Comparison of ENCODE assay signal across 8 cellular contexts in the genomic region with DNA sequence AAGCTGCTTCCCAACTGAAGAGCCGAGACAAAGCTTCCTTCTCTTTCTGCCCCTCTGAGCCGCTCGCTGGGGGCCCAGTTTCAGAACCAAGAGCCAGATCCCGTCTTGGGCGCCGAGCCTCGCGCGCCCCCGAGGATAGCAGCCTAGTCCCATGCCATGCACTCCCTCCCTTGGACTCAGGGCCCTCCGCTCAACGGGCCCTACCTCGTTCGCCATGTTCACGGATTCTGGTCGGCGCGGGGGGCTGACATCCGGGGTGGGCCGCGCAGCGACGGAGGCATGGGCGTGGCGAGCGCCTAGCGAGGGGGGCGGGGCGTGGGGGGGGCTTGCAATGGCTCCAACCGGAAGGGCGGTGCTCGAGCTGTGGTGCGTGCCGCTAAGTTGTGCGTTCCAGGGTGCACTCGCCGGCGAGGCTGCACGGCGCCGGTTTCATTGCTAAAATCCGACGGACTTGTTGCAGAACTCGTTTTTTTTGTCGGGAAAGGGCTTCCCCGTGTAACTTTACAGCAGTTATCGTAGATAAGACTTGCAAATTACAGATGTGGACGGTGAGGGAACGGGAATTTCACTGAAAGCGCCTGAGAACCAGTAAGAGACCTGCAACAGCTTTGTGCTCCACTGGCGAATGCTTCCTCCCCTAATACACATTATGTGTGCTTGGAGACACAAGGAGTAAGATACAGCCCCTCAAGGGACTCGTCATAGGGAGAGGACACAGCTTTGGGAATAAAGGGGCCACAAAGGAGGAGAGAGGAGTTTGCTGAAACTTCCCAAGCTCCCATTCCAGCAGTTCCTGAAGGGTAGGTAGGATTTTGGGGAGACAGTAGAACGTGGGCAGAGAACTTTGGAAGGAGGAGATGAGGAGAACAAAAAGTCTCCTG. TPM values are rescaled to one million over a fixed set of nuclear protein-coding genes. Genes with fewer than 3 reads are reported as not detected.
DNase-seq lines count a peak whose midpoint lies in the region; ATAC-seq and TF ChIP-seq lines count a peak whose summit lies in the region.

TSS of gene ADH5 (minus strand) at position 304 of the 881 bp plus-strand sequence. CDS start at position 216, 88 bp downstream.

- H3K4me3 ChIP-seq in esophagus muscularis mucosa, result peak within 1 kb of the TSS; percentile 68 to 81 (median 74)
- peak within 1 kb of the TSS; percentile 89 to 98 for H3K4me3 ChIP-seq in muscle layer of duodenum (ENCODE audit: low read depth in 1 of 2, low read length in 2 of 2)

- ATAC-seq in GM21576 (IDR thresholded peaks at IDR 0.05; ENCODE audit: unreplicated experiment), result peak; percentile 96

- intact Hi-C loops in esophagus muscularis mucosa (cut with DNase I), result no loop called here

- H3K4me1 Mint-ChIP-seq in IgD-negative memory B cell, result peaks cover 18 to 39% (median 29%) of the 10 kb centered on the region in 3 donors

- H3K27ac ChIP-seq in esophagus muscularis mucosa (replicated peaks in 1 of 4) (peak within 1 kb of the TSS; percentile 90 to 96 (median 94)), muscle layer of duodenum (ENCODE audit: low read length) (peak within 1 kb of the TSS; percentile 99)

- peaks cover 2% of the 10 kb centered on the region for H3K27me3 Mint-ChIP-seq in IgD-negative memory B cell

- no peak for TF ChIP-seq EP300 in esophagus muscularis mucosa (IDR thresholded peaks at IDR 0.05)

- peak within 1 kb of the TSS; percentile 97 to 99 (median 98) for H3K4me3 Mint-ChIP-seq in IgD-negative memory B cell

- no peaks in the 10 kb centered on the region for H3K9me3 ChIP-seq in esophagus muscularis mucosa
- no peaks in the 10 kb centered on the region for H3K9me3 ChIP-seq in muscle layer of duodenum (ENCODE audit: control insufficient read depth in 1 of 2, low read length in 2 of 2)

- H3K27me3 ChIP-seq in esophagus muscularis mucosa (no peaks in the 10 kb centered on the region), muscle layer of duodenum (ENCODE audit: low read depth, low read length) (no peaks in the 10 kb centered on the region)

- H3K36me3 Mint-ChIP-seq in IgD-negative memory B cell, result peaks cover 1% of the 10 kb centered on the region

- no peak for TF ChIP-seq CTCF in esophagus muscularis mucosa (IDR thresholded peaks at IDR 0.05)

- peaks cover 7 to 72% (median 61%) of the 10 kb centered on the region in 4 donors for H3K4me1 ChIP-seq in esophagus muscularis mucosa
- peaks cover 0 to 26% of the 10 kb centered on the region in 2 donors for H3K4me1 ChIP-seq in muscle layer of duodenum (ENCODE audit: control insufficient read depth in 1 of 2, insufficient read depth in 2 of 2, low read length in 2 of 2)

- H3K36me3 ChIP-seq in esophagus muscularis mucosa (peaks cover 12 to 21% (median 14%) of the 10 kb centered on the region in 4 donors), muscle layer of duodenum (ENCODE audit: control insufficient read depth in 1 of 2, insufficient read depth in 2 of 2, low read length in 2 of 2) (peaks cover 9 to 13% of the 10 kb centered on the region in 2 donors)

- peak; percentile 78 for TF ChIP-seq POLR2A in esophagus muscularis mucosa (IDR thresholded peaks at IDR 0.05; ENCODE audit: low read depth)

- H3K27ac Mint-ChIP-seq in IgD-negative memory B cell, result peak within 1 kb of the TSS; percentile 89 to 98 (median 96)

- DNase-seq in DMS153 (lab: John Stamatoyannopoulos, UW), result peak; percentile 47
- DNase-seq in activated T-cell treated with anti-CD3 and anti-CD28 coated beads, Interleukin-2, amount 50 U/mL, for 48 hours, result peak; percentile 90 to 91
- peak; percentile 98 for DNase-seq in esophagus muscularis mucosa (ENCODE audit: extremely low spot score)
- DNase-seq in stimulated activated CD8-positive, alpha-beta memory T cell treated with anti-CD3 and anti-CD28 coated beads, Interleukin-7, amount 100 ng/mL, for 24 hours (ENCODE audit: low read depth), result peak; percentile 88

- WGBS in esophagus muscularis mucosa, result 0% methylated on average over 25 of the region's 53 CpGs

- H3K9me3 Mint-ChIP-seq in IgD-negative memory B cell, result peaks cover 0 to 1% (median 0%) of the 10 kb centered on the region in 3 donors

TF ChIP-seq in PFSK-1, 5 proteins besides CTCF, POLR2A, EP300 and RAD21:
- TF ChIP-seq TAF1 (IDR thresholded peaks at IDR 0.05; ENCODE audit: borderline replicate concordance, insufficient read depth, low read length), result peak; percentile 89
- peak; percentile 11; the same call in 1 of the 2 replicates for TF ChIP-seq SIN3A (IDR thresholded peaks at IDR 0.05; ENCODE audit: borderline replicate concordance, insufficient read depth, low read length)
- TF ChIP-seq FOXP2 (optimal IDR thresholded peaks at IDR 0.05; ENCODE audit: borderline replicate concordance, extremely low read depth, extremely low read length, insufficient read depth), result peak; percentile 49
- peak; percentile 97 for TF ChIP-seq POLR2AphosphoS5 (IDR thresholded peaks at IDR 0.05; ENCODE audit: low read depth, low read length)
- TF ChIP-seq, protein P1, sequence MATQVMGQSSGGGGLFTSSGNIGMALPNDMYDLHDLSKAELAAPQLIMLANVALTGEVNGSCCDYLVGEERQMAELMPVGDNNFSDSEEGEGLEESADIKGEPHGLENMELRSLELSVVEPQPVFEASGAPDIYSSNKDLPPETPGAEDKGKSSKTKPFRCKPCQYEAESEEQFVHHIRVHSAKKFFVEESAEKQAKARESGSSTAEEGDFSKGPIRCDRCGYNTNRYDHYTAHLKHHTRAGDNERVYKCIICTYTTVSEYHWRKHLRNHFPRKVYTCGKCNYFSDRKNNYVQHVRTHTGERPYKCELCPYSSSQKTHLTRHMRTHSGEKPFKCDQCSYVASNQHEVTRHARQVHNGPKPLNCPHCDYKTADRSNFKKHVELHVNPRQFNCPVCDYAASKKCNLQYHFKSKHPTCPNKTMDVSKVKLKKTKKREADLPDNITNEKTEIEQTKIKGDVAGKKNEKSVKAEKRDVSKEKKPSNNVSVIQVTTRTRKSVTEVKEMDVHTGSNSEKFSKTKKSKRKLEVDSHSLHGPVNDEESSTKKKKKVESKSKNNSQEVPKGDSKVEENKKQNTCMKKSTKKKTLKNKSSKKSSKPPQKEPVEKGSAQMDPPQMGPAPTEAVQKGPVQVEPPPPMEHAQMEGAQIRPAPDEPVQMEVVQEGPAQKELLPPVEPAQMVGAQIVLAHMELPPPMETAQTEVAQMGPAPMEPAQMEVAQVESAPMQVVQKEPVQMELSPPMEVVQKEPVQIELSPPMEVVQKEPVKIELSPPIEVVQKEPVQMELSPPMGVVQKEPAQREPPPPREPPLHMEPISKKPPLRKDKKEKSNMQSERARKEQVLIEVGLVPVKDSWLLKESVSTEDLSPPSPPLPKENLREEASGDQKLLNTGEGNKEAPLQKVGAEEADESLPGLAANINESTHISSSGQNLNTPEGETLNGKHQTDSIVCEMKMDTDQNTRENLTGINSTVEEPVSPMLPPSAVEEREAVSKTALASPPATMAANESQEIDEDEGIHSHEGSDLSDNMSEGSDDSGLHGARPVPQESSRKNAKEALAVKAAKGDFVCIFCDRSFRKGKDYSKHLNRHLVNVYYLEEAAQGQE (IDR thresholded peaks at IDR 0.05; ENCODE audit: insufficient read depth in 1 of 2, low read depth in 2 of 2, low read length in 2 of 2), result 0 out of 4 replicates have a peak, but pooled peaks of 1 of the 2 experiments have one; percentile 14

RNA-seq across cellular contexts. Expression of gene ADH5, which starts in this region (rescaled TPM):
- 84.5 TPM for polyA plus RNA-seq in IgD-negative memory B cell
- polyA plus RNA-seq in PFSK-1 (2012; ENCODE audit: insufficient read length, low read depth), result 62.3 TPM
- 100 to 1,000 TPM; 254 to 466 (median 421) TPM for total RNA-seq in esophagus muscularis mucosa

Comparison
In these comparisons a context has a peak if more than half of its experiments do, and no peak if none do; other contexts are left out.
1. Peak in every context shown above with its lines: DNase-seq, ATAC-seq, H3K4me3 ChIP-seq and H3K27ac ChIP-seq.
2. DNase-seq: peak in every context shown above with its lines; median percentile 98 in esophagus muscularis mucosa; 90 in activated T-cell treated with anti-CD3 and anti-CD28 coated beads, Interleukin-2, amount 50 U/mL, for 48 hours; 88 in stimulated activated CD8-positive, alpha-beta memory T cell treated with anti-CD3 and anti-CD28 coated beads, Interleukin-7, amount 100 ng/mL, for 24 hours; 47 in DMS153.